7 cellular contexts compared by ENCODE assay signal in genomic region chr20:49699200-49699992, GRCh38. TPM values are rescaled to one million over a fixed set of nuclear protein-coding genes. Genes with fewer than 3 reads are reported as not detected.
DNase-seq lines count a peak whose midpoint lies in the region; ATAC-seq and TF ChIP-seq lines count a peak whose summit lies in the region.

No MANE protein-coding gene starts in this region.

- no peak overlapping the region for H3K4me3 ChIP-seq in MG63
- no peak overlapping the region for H3K4me3 ChIP-seq in colonic mucosa
- no peak overlapping the region for H3K4me3 ChIP-seq in HAP-1

- DNase-seq in RWPE1 (ENCODE audit: low spot score) (peak; percentile 90), foreskin keratinocyte (peak; percentile 50 to 84), MG63 (no peak), colonic mucosa (no peak), HAP-1 (ENCODE audit: low spot score in 2 of 2) (no peak)

- H3K36me3 ChIP-seq in MG63 (0 out of 2 replicates have a peak, but pooled peaks cover 4% of the 10 kb centered on the region), colonic mucosa (no peaks in the 10 kb centered on the region), HAP-1 (replicated peaks) (no peaks in the 10 kb centered on the region)

- CTCF ChIA-PET in RWPE1 (lab: Yijun Ruan, JAX) = interaction anchor here (0.7 kb wide), 1 partner anchor 11 kb away, joined by 3 read pairs; no protein-coding TSS in a partner anchor

- H3K9ac ChIP-seq in colonic mucosa (ENCODE audit: low read depth in 2 of 2, low read length in 2 of 2) = no peak overlapping the region

- H3K9me3 ChIP-seq in MG63 (no peaks in the 10 kb centered on the region), colonic mucosa (no peaks in the 10 kb centered on the region), HAP-1 (no peaks in the 10 kb centered on the region)

- POLR2A ChIA-PET in RWPE1 (lab: Yijun Ruan, JAX; ENCODE audit: low non-redundant PET) = interaction anchor here (0.5 kb wide), 1 partner anchor 421 kb away, joined by 3 read pairs; the partner anchor contains the start of gene ZNFX1

- ATAC-seq in GM18858 (IDR thresholded peaks at IDR 0.05; ENCODE audit: unreplicated experiment) (peak; percentile 74), HG02678 (IDR thresholded peaks at IDR 0.05; ENCODE audit: unreplicated experiment) (peak; percentile 82), foreskin keratinocyte (peak; percentile 87)

- H3K27ac ChIP-seq in RWPE1 = no peak overlapping the region
- peak overlapping the region; percentile 88 for H3K27ac ChIP-seq in foreskin keratinocyte
- H3K27ac ChIP-seq in colonic mucosa = no peak overlapping the region

- H3K4me1 ChIP-seq in foreskin keratinocyte (peaks cover 40% of the 10 kb centered on the region), colonic mucosa (peaks cover 3% of the 10 kb centered on the region), HAP-1 (peaks cover 38% of the 10 kb centered on the region)

- in situ Hi-C loops in HAP-1 (cut with MboI; ENCODE audit: low sequenced_read_pairs) = no loop called here

- H3K27me3 ChIP-seq in foreskin keratinocyte (no peaks in the 10 kb centered on the region), MG63 (no peaks in the 10 kb centered on the region), colonic mucosa (no peaks in the 10 kb centered on the region), HAP-1 (ENCODE audit: low read depth) (no peaks in the 10 kb centered on the region)

- intact Hi-C loops in colonic mucosa (cut with DNase I) = no loop called here

- TF ChIP-seq CTCF in RWPE1 (conservative IDR thresholded peaks at IDR 0.05; ENCODE audit: low read depth) (no peak), foreskin keratinocyte (conservative IDR thresholded peaks at IDR 0.05) (no peak), colonic mucosa (IDR thresholded peaks at IDR 0.05) (no peak)

RNA-seq across cellular contexts. Expression of gene B4GALT5, which starts 14.3 kb away (rescaled TPM):
- total RNA-seq in foreskin keratinocyte (24.5 and 25.0 TPM in 2 replicates), colonic mucosa (10 to 100 TPM; 34.5 to 56.2 TPM)
- polyA plus RNA-seq in foreskin keratinocyte = 8.5 and 10.6 TPM in 2 replicates
- 20.3 and 20.4 TPM in 2 replicates for total RNA-seq in MG63 (2014; rRNA removed; shearing (Covaris generic); ENCODE audit: low replicate concordance)

Comparison
In these comparisons a context has a peak if more than half of its experiments do, and no peak if none do; other contexts are left out.
1. DNase-seq: peak in RWPE1 (single experiment) and foreskin keratinocyte (2 of 2); none in MG63 (single experiment), colonic mucosa (single experiment) and HAP-1 (0 of 2).
2. Peak in every context shown above with its lines, with median percentiles within 50 percentile points of each other: ATAC-seq.